26 cellular contexts compared by ENCODE assay signal in the genomic region with DNA sequence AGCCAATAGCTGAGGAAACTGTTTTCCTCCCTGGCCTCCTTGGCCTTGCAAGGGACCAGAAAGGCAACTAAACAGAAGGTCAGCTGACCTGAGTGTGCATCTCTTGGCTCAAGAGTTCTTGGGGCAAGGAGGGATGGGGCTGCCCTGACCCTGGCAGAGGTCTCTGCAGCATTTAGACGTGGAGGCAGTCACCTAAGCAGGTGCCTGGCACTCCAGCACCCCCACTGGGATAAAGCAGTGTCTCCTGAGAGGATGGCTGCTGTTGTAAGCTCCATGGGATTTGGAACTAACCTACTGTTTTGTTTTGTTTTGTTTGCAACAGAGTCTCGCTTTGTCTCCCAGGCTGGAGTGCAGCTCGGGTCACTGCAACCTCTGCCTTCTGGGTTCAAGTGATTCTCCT.
"Had no signal": no experiment of that assay in that cellular context is flagged by ENCODE, and none has a peak within 500 bp of the region (broad histone marks: within the 10 kb centered on the region; RNA-seq: fewer than 3 reads in every experiment).

No MANE protein-coding gene starts in this region.

- ATAC-seq: activated CD4-positive, alpha-beta T cell treated with anti-CD3 and anti-CD28 coated beads for 36 hours; activated CD8-positive, alpha-beta memory T cell treated with anti-CD3 and anti-CD28 coated beads, Interleukin-2, amount 10 ng/mL, durations not matched to agents 7 days and 5 days; activated CD8-positive, alpha-beta T cell treated with anti-CD3 and anti-CD28 coated beads, Interleukin-2, amount 10 ng/mL, durations not matched to agents 7 days and 5 days; activated naive CD8-positive, alpha-beta T cell treated with anti-CD3 and anti-CD28 coated beads, Interleukin-2, amount 50 U/mL, for 24 hours; body of pancreas; natural killer cell had no signal

- H3K27ac Mint-ChIP-seq: activated CD4-positive, alpha-beta T cell treated with anti-CD3 and anti-CD28 coated beads for 36 hours; activated CD8-positive, alpha-beta memory T cell treated with anti-CD3 and anti-CD28 coated beads, Interleukin-2, amount 10 ng/mL, durations not matched to agents 7 days and 5 days; activated CD8-positive, alpha-beta T cell treated with anti-CD3 and anti-CD28 coated beads, Interleukin-2, amount 10 ng/mL, durations not matched to agents 7 days and 5 days; activated naive CD4-positive, alpha-beta T cell treated with anti-CD3 and anti-CD28 coated beads, Interleukin-2, amount 50 U/mL, for 24 hours; activated naive CD8-positive, alpha-beta T cell treated with anti-CD3 and anti-CD28 coated beads, Interleukin-2, amount 50 U/mL, for 24 hours; activated T-helper 2 cell treated with anti-CD3 and anti-CD28 coated beads, Interferon-gamma antibody, Interleukin-2, Interleukin-4, amounts not matched to agents 10 μg/mL and 5 μg/mL and 100 μg/mL, durations not matched to agents 14 hours and 24 hours and 36 hours; natural killer cell; neural progenitor cell; T-helper 2 cell treated with Interferon-gamma antibody and Interleukin-4, amounts not matched to agents 5 μg/mL and 100 μg/mL, for 36 hours had no signal

- H3K79me2 ChIP-seq: hepatocyte had no signal

- H3K4me1 ChIP-seq: body of pancreas, colonic mucosa, neural progenitor cell, sigmoid colon had no signal

- H3K9me3 ChIP-seq: body of pancreas, colonic mucosa, sigmoid colon, suprapubic skin, tibial nerve had no signal

- H3K27me3 Mint-ChIP-seq: activated CD4-positive, alpha-beta T cell treated with anti-CD3 and anti-CD28 coated beads for 36 hours; activated CD8-positive, alpha-beta memory T cell treated with anti-CD3 and anti-CD28 coated beads, Interleukin-2, amount 10 ng/mL, durations not matched to agents 7 days and 5 days; activated naive CD4-positive, alpha-beta T cell treated with anti-CD3 and anti-CD28 coated beads, Interleukin-2, amount 50 U/mL, for 24 hours; activated naive CD8-positive, alpha-beta T cell treated with anti-CD3 and anti-CD28 coated beads, Interleukin-2, amount 50 U/mL, for 24 hours had no signal

- H3K27ac ChIP-seq: body of pancreas, colonic mucosa, hepatocyte, neural progenitor cell, sigmoid colon, suprapubic skin, tibial nerve had no signal

- DNase-seq: activated CD4-positive, alpha-beta T cell treated with anti-CD3 and anti-CD28 coated beads for 36 hours; activated CD4-positive, CD25-positive, alpha-beta regulatory T cell; activated CD8-positive, alpha-beta memory T cell treated with anti-CD3 and anti-CD28 coated beads, Interleukin-2, amount 10 ng/mL, durations not matched to agents 7 days and 5 days; activated CD8-positive, alpha-beta T cell treated with anti-CD3 and anti-CD28 coated beads, Interleukin-2, amount 10 ng/mL, durations not matched to agents 7 days and 5 days; activated naive CD8-positive, alpha-beta T cell treated with anti-CD3 and anti-CD28 coated beads, Interleukin-2, amount 50 U/mL, for 24 hours; activated T-cell treated with anti-CD3 and anti-CD28 coated beads, Interleukin-2, amount 50 U/mL, for 48 hours; body of pancreas; colonic mucosa; effector memory CD4-positive, alpha-beta T cell; mesendoderm; natural killer cell; sigmoid colon; stimulated activated CD4-positive, alpha-beta T cell treated with anti-CD3 and anti-CD28 coated beads, Interleukin-15, amount 100 ng/mL, for 24 hours; stimulated activated CD4-positive, alpha-beta T cell treated with anti-CD3 and anti-CD28 coated beads, Interleukin-2, amount 100 ng/mL, for 24 hours; stimulated activated naive CD4-positive, alpha-beta T cell; T-helper 1 cell had no signal

- H3K4me2 ChIP-seq: hepatocyte, neural progenitor cell, smooth muscle cell had no signal

- H3K4me3 ChIP-seq: body of pancreas, colonic mucosa, dorsolateral prefrontal cortex, hepatocyte, lung, neural progenitor cell, sigmoid colon, smooth muscle cell, suprapubic skin, tibial nerve had no signal

- H3K36me3 ChIP-seq: colonic mucosa, neural progenitor cell, sigmoid colon, suprapubic skin, tibial nerve had no signal

- H3K9me3 Mint-ChIP-seq: activated naive CD4-positive, alpha-beta T cell treated with anti-CD3 and anti-CD28 coated beads, Interleukin-2, amount 50 U/mL, for 24 hours; activated naive CD8-positive, alpha-beta T cell treated with anti-CD3 and anti-CD28 coated beads, Interleukin-2, amount 50 U/mL, for 24 hours; activated T-helper 2 cell treated with anti-CD3 and anti-CD28 coated beads, Interferon-gamma antibody, Interleukin-2, Interleukin-4, amounts not matched to agents 10 μg/mL and 5 μg/mL and 100 μg/mL, durations not matched to agents 14 hours and 24 hours and 36 hours; natural killer cell; neural progenitor cell; T-helper 2 cell treated with Interferon-gamma antibody and Interleukin-4, amounts not matched to agents 5 μg/mL and 100 μg/mL, for 36 hours had no signal

- H3K4me3 Mint-ChIP-seq: activated CD4-positive, alpha-beta T cell treated with anti-CD3 and anti-CD28 coated beads for 36 hours; activated CD8-positive, alpha-beta memory T cell treated with anti-CD3 and anti-CD28 coated beads, Interleukin-2, amount 10 ng/mL, durations not matched to agents 7 days and 5 days; activated CD8-positive, alpha-beta T cell treated with anti-CD3 and anti-CD28 coated beads, Interleukin-2, amount 10 ng/mL, durations not matched to agents 7 days and 5 days; activated naive CD4-positive, alpha-beta T cell treated with anti-CD3 and anti-CD28 coated beads, Interleukin-2, amount 50 U/mL, for 24 hours; activated naive CD8-positive, alpha-beta T cell treated with anti-CD3 and anti-CD28 coated beads, Interleukin-2, amount 50 U/mL, for 24 hours; natural killer cell; neural progenitor cell; T-helper 2 cell treated with Interferon-gamma antibody and Interleukin-4, amounts not matched to agents 5 μg/mL and 100 μg/mL, for 36 hours had no signal

- H3K4me1 Mint-ChIP-seq: activated CD4-positive, alpha-beta T cell treated with anti-CD3 and anti-CD28 coated beads for 36 hours; activated CD8-positive, alpha-beta memory T cell treated with anti-CD3 and anti-CD28 coated beads, Interleukin-2, amount 10 ng/mL, durations not matched to agents 7 days and 5 days; activated naive CD4-positive, alpha-beta T cell treated with anti-CD3 and anti-CD28 coated beads, Interleukin-2, amount 50 U/mL, for 24 hours; activated naive CD8-positive, alpha-beta T cell treated with anti-CD3 and anti-CD28 coated beads, Interleukin-2, amount 50 U/mL, for 24 hours had no signal

- H2AFZ ChIP-seq: hepatocyte, neural progenitor cell had no signal

- H3K9ac ChIP-seq: neural progenitor cell had no signal

- H3K27me3 ChIP-seq: body of pancreas, colonic mucosa, dorsolateral prefrontal cortex, hepatocyte, neural progenitor cell, sigmoid colon, suprapubic skin, tibial nerve had no signal

- H3K36me3 Mint-ChIP-seq: activated CD8-positive, alpha-beta memory T cell treated with anti-CD3 and anti-CD28 coated beads, Interleukin-2, amount 10 ng/mL, durations not matched to agents 7 days and 5 days; activated naive CD4-positive, alpha-beta T cell treated with anti-CD3 and anti-CD28 coated beads, Interleukin-2, amount 50 U/mL, for 24 hours; natural killer cell; neural progenitor cell had no signal
